ENCODE assay signal across 2 cellular contexts in genomic region chr1:24124980-24125379, GRCh38.
TF ChIP-seq lines count a peak whose summit lies in the region.

No MANE protein-coding gene starts in this region.

TF ChIP-seq in HepG2, 621 proteins besides CTCF, POLR2A, EP300 and RAD21:
- peak; percentile 41; the same call in 1 of the 2 replicates for TF ChIP-seq ZNF768 (CRISPR knock-in tag; IDR thresholded peaks at IDR 0.05)
- TF ChIP-seq ZSCAN12 (CRISPR knock-in tag; IDR thresholded peaks at IDR 0.05): no peak

TF ChIP-seq in GM23338, 12 proteins besides CTCF, POLR2A, EP300 and RAD21:
- no peak for TF ChIP-seq CREB1 (CRISPR knock-in tag; IDR thresholded peaks at IDR 0.05; ENCODE audit: low read depth)
- TF ChIP-seq, protein P1, sequence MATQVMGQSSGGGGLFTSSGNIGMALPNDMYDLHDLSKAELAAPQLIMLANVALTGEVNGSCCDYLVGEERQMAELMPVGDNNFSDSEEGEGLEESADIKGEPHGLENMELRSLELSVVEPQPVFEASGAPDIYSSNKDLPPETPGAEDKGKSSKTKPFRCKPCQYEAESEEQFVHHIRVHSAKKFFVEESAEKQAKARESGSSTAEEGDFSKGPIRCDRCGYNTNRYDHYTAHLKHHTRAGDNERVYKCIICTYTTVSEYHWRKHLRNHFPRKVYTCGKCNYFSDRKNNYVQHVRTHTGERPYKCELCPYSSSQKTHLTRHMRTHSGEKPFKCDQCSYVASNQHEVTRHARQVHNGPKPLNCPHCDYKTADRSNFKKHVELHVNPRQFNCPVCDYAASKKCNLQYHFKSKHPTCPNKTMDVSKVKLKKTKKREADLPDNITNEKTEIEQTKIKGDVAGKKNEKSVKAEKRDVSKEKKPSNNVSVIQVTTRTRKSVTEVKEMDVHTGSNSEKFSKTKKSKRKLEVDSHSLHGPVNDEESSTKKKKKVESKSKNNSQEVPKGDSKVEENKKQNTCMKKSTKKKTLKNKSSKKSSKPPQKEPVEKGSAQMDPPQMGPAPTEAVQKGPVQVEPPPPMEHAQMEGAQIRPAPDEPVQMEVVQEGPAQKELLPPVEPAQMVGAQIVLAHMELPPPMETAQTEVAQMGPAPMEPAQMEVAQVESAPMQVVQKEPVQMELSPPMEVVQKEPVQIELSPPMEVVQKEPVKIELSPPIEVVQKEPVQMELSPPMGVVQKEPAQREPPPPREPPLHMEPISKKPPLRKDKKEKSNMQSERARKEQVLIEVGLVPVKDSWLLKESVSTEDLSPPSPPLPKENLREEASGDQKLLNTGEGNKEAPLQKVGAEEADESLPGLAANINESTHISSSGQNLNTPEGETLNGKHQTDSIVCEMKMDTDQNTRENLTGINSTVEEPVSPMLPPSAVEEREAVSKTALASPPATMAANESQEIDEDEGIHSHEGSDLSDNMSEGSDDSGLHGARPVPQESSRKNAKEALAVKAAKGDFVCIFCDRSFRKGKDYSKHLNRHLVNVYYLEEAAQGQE (IDR thresholded peaks at IDR 0.05; ENCODE audit: unreplicated experiment): no peak
- no peak for TF ChIP-seq ZNF331 (CRISPR knock-in tag; IDR thresholded peaks at IDR 0.05; ENCODE audit: low read depth)
- no peak for TF ChIP-seq ZNF462 (CRISPR knock-in tag; IDR thresholded peaks at IDR 0.05)
- TF ChIP-seq NANOG (IDR thresholded peaks at IDR 0.05; ENCODE audit: borderline replicate concordance): no peak
- TF ChIP-seq ZNF114 (CRISPR knock-in tag; IDR thresholded peaks at IDR 0.05): no peak
- TF ChIP-seq EZH2 (IDR thresholded peaks at IDR 0.05; ENCODE audit: low read depth, unreplicated experiment): no peak
- TF ChIP-seq, protein P2, sequence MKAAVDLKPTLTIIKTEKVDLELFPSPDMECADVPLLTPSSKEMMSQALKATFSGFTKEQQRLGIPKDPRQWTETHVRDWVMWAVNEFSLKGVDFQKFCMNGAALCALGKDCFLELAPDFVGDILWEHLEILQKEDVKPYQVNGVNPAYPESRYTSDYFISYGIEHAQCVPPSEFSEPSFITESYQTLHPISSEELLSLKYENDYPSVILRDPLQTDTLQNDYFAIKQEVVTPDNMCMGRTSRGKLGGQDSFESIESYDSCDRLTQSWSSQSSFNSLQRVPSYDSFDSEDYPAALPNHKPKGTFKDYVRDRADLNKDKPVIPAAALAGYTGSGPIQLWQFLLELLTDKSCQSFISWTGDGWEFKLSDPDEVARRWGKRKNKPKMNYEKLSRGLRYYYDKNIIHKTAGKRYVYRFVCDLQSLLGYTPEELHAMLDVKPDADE (IDR thresholded peaks at IDR 0.05): no peak
- no peak for TF ChIP-seq EZH2phosphoT487 (IDR thresholded peaks at IDR 0.05; ENCODE audit: unreplicated experiment)
- TF ChIP-seq JUNB (IDR thresholded peaks at IDR 0.05; ENCODE audit: unreplicated experiment): no peak
- TF ChIP-seq STAT1 (IDR thresholded peaks at IDR 0.05; ENCODE audit: unreplicated experiment): no peak
- TF ChIP-seq POLR2AphosphoS5 (IDR thresholded peaks at IDR 0.05; ENCODE audit: low read depth): no peak
